ENCODE assay signal across 11 cellular contexts in the genomic region with DNA sequence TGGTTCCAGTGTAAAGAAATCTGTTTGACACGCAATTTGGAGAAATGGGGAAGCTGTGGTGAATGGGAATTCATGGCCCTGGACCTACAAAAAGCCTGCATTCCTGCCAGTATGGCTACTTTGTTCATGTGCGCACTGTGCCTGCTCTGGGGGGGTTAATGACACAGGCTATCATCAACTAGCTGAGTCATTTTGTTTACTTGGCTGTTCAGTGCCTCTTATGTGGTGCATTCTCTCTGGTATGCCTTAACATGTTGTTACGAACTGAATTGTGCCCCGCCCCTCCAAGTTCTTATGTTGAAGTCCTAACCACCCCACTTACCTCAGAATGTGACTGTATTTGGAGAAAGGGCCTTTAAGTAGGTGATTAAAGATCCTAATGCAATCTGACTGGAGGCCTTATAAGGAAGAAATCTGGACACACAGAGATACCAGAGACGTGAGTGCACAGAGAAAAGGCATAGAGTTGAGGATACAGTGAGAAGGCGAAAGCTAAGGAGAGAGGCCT. TPM values are rescaled to one million over a fixed set of nuclear protein-coding genes. Genes with fewer than 3 reads are reported as not detected.
DNase-seq lines count a peak whose midpoint lies in the region; ATAC-seq and TF ChIP-seq lines count a peak whose summit lies in the region.
"Had no signal": no experiment of that assay in that cellular context is flagged by ENCODE, and none has a peak within 500 bp of the region (broad histone marks: within the 10 kb centered on the region; RNA-seq: fewer than 3 reads in every experiment).

No MANE protein-coding gene starts in this region.

- no peaks in the 10 kb centered on the region for H3K36me3 ChIP-seq in SJSA1
- no peaks in the 10 kb centered on the region for H3K36me3 ChIP-seq in kidney epithelial cell (ENCODE audit: control insufficient read depth, insufficient read depth, low read length)

- no peaks in the 10 kb centered on the region for H3K9me3 Mint-ChIP-seq in activated T-cell treated with anti-CD3 and anti-CD28 coated beads, Interleukin-2, amount 50 U/mL, for 4 hours
- H3K9me3 Mint-ChIP-seq: activated naive CD8-positive, alpha-beta T cell treated with anti-CD3 and anti-CD28 coated beads, Interleukin-2, amount 50 U/mL, for 24 hours had no signal

- no peak for ATAC-seq in GM21717 (IDR thresholded peaks at IDR 0.05; ENCODE audit: unreplicated experiment)
- ATAC-seq in GM19351 (IDR thresholded peaks at IDR 0.05; ENCODE audit: unreplicated experiment): no peak
- no peak for ATAC-seq in activated T-cell treated with anti-CD3 and anti-CD28 coated beads, Interleukin-2, amount 50 U/mL, for 4 hours
- ATAC-seq: activated naive CD8-positive, alpha-beta T cell treated with anti-CD3 and anti-CD28 coated beads, Interleukin-2, amount 50 U/mL, for 24 hours had no signal

- peaks cover 21% of the 10 kb centered on the region for H3K4me1 ChIP-seq in SJSA1 (replicated peaks)
- H3K4me1 ChIP-seq: parathyroid adenoma had no signal

- peak overlapping the region; percentile 63 for H3K27ac ChIP-seq in SJSA1
- H3K27ac ChIP-seq: parathyroid adenoma had no signal

- H3K27me3 ChIP-seq in SJSA1 (replicated peaks) (no peaks in the 10 kb centered on the region), kidney epithelial cell (ENCODE audit: control insufficient read depth, insufficient read depth, low read length) (no peaks in the 10 kb centered on the region)

- H3K4me3 Mint-ChIP-seq in activated T-cell treated with anti-CD3 and anti-CD28 coated beads, Interleukin-2, amount 50 U/mL, for 4 hours: no peak overlapping the region
- H3K4me3 Mint-ChIP-seq: activated naive CD8-positive, alpha-beta T cell treated with anti-CD3 and anti-CD28 coated beads, Interleukin-2, amount 50 U/mL, for 24 hours had no signal

- H3K27me3 Mint-ChIP-seq in activated T-cell treated with anti-CD3 and anti-CD28 coated beads, Interleukin-2, amount 50 U/mL, for 4 hours (ENCODE audit: low read depth): no peaks in the 10 kb centered on the region
- H3K27me3 Mint-ChIP-seq: activated naive CD8-positive, alpha-beta T cell treated with anti-CD3 and anti-CD28 coated beads, Interleukin-2, amount 50 U/mL, for 24 hours had no signal

- DNase-seq in AG10803 (ENCODE audit: low read depth): peak; percentile 72
- DNase-seq in LoVo (ENCODE audit: low spot score): peak; percentile 63
- DNase-seq in SJSA1 (ENCODE audit: low read depth in 1 of 2, low spot score in 2 of 2): peak; percentile 83 to 84
- DNase-seq in kidney epithelial cell (ENCODE audit: low read depth): peak; percentile 19
- no peak for DNase-seq in activated T-cell treated with anti-CD3 and anti-CD28 coated beads, Interleukin-2, amount 50 U/mL, for 4 hours
- no peak for DNase-seq in activated CD4-positive, alpha-beta T cell treated with anti-CD3 and anti-CD28 coated beads for 1 hour
- DNase-seq: activated naive CD8-positive, alpha-beta T cell treated with anti-CD3 and anti-CD28 coated beads, Interleukin-2, amount 50 U/mL, for 24 hours; C1 segment of cervical spinal cord had no signal

- no peak overlapping the region for H3K4me3 ChIP-seq in AG10803 (ENCODE audit: low read length)
- no peak overlapping the region for H3K4me3 ChIP-seq in SJSA1
- H3K4me3 ChIP-seq in kidney epithelial cell (ENCODE audit: low read depth, low read length): no peak overlapping the region

- no peaks in the 10 kb centered on the region for H3K9me3 ChIP-seq in SJSA1 (replicated peaks)

- TF ChIP-seq CTCF in AG10803 (conservative IDR thresholded peaks at IDR 0.05; ENCODE audit: low read length) (no peak), kidney epithelial cell (IDR thresholded peaks at IDR 0.05; ENCODE audit: insufficient read depth, low read length, poor library complexity, severe bottlenecking) (no peak)

- no peaks in the 10 kb centered on the region for H3K36me3 Mint-ChIP-seq in activated T-cell treated with anti-CD3 and anti-CD28 coated beads, Interleukin-2, amount 50 U/mL, for 4 hours (ENCODE audit: insufficient read depth)

- H3K4me1 Mint-ChIP-seq in activated T-cell treated with anti-CD3 and anti-CD28 coated beads, Interleukin-2, amount 50 U/mL, for 4 hours (ENCODE audit: low read depth): no peaks in the 10 kb centered on the region
- H3K4me1 Mint-ChIP-seq: activated naive CD8-positive, alpha-beta T cell treated with anti-CD3 and anti-CD28 coated beads, Interleukin-2, amount 50 U/mL, for 24 hours had no signal

RNA-seq across cellular contexts. Expression of gene UBAP1, which starts 20.4 kb away (rescaled TPM):
- 6.4 and 15.3 TPM in 2 replicates for total RNA-seq in SJSA1 (2014; rRNA removed; shearing (Covaris generic))
- 42.4 and 46.9 TPM in 2 replicates for total RNA-seq in kidney epithelial cell
- 10 to 100 TPM; 31.7 to 35.9 (median 34.6) TPM for total RNA-seq in activated T-cell treated with anti-CD3 and anti-CD28 coated beads, Interleukin-2, amount 50 U/mL, for 4 hours

RNA-seq across cellular contexts. Expression of gene DCAF12, which starts 31.9 kb away (rescaled TPM):
- total RNA-seq in SJSA1 (2014; rRNA removed; shearing (Covaris generic)): 9.4 and 16.0 TPM in 2 replicates
- 39.9 and 46.3 TPM in 2 replicates for total RNA-seq in kidney epithelial cell
- total RNA-seq in activated T-cell treated with anti-CD3 and anti-CD28 coated beads, Interleukin-2, amount 50 U/mL, for 4 hours: 10 to 100 TPM; 38.7 to 44.7 (median 41.4) TPM

Comparison
In these comparisons a context has a peak if more than half of its experiments do, and no peak if none do; other contexts are left out.
1. DNase-seq: peak in AG10803 (single experiment), LoVo (single experiment), SJSA1 (2 of 2) and kidney epithelial cell (single experiment); none in activated T-cell treated with anti-CD3 and anti-CD28 coated beads, Interleukin-2, amount 50 U/mL, for 4 hours (single experiment) and activated CD4-positive, alpha-beta T cell treated with anti-CD3 and anti-CD28 coated beads for 1 hour (single experiment).